17 cellular contexts compared by ENCODE assay signal in the genomic region with DNA sequence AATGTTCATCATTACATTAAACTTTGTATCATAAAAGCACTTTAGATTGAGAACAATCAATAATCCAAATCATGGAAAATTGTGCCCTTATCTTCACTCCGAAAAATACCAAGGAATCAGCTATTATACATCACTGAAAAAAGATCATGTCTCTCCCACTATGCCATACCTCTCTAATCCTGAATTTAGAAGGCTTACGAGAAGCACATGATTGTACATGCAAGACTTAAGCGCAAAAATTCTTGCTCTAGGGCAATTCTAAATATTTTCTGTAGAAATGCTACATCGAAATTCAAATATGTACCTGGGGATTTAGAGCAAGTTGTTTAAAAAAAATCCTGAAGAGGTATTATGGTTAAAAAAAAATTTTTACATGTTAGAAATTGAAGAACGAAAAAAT. TPM values are rescaled to one million over a fixed set of nuclear protein-coding genes. Genes with fewer than 3 reads are reported as not detected.
DNase-seq lines count a peak whose midpoint lies in the region; ATAC-seq and TF ChIP-seq lines count a peak whose summit lies in the region.
"Had no signal": no experiment of that assay in that cellular context is flagged by ENCODE, and none has a peak within 500 bp of the region (broad histone marks: within the 10 kb centered on the region; RNA-seq: fewer than 3 reads in every experiment).

No MANE protein-coding gene starts in this region.

- no peak for TF ChIP-seq POLR2A in spleen (IDR thresholded peaks at IDR 0.05)

- no peak overlapping the region for H2AFZ ChIP-seq in OCI-LY1 (ENCODE audit: low read length)

- TF ChIP-seq CTCF in OCI-LY1 (IDR thresholded peaks at IDR 0.05; ENCODE audit: low read length), result no peak
- no peak for TF ChIP-seq CTCF in spleen (IDR thresholded peaks at IDR 0.05 in 8 of 11, conservative IDR thresholded peaks at IDR 0.05 in 3 of 11)
- TF ChIP-seq CTCF in WTC11 (IDR thresholded peaks at IDR 0.05), result no peak

- H3K36me3 Mint-ChIP-seq in activated CD8-positive, alpha-beta memory T cell treated with anti-CD3 and anti-CD28 coated beads, Interleukin-2, amount 10 ng/mL, durations not matched to agents 7 days and 5 days, result peaks cover 62% of the 10 kb centered on the region
- no peaks in the 10 kb centered on the region for H3K36me3 Mint-ChIP-seq in WTC11

- ATAC-seq in activated CD8-positive, alpha-beta memory T cell treated with anti-CD3 and anti-CD28 coated beads, Interleukin-2, amount 10 ng/mL, durations not matched to agents 7 days and 5 days, result no peak
- ATAC-seq in WTC11, result no peak
- ATAC-seq: A549 had no signal

- DNase-seq in activated CD8-positive, alpha-beta memory T cell treated with anti-CD3 and anti-CD28 coated beads, Interleukin-2, amount 10 ng/mL, durations not matched to agents 7 days and 5 days, result no peak
- DNase-seq in activated CD8-positive, alpha-beta memory T cell treated with anti-CD3 and anti-CD28 coated beads for 24 hours, result no peak
- DNase-seq in spleen, result no peak
- DNase-seq in amygdala (lab: John Stamatoyannopoulos, UW), result no peak
- DNase-seq in WTC11 (ENCODE audit: low spot score), result no peak
- no peak for DNase-seq in HuH-7 (ENCODE audit: low spot score)
- DNase-seq: activated CD4-positive, alpha-beta T cell treated with anti-CD3 and anti-CD28 coated beads for 48 hours; foreskin melanocyte; IMR-90; NCI-H2081; SW 1271 had no signal

- no peaks in the 10 kb centered on the region for H3F3A ChIP-seq in OCI-LY1 (ENCODE audit: insufficient read depth, low read length)

- H3K9me2 ChIP-seq in OCI-LY1 (ENCODE audit: low read depth, low read length), result no peaks in the 10 kb centered on the region

- no peaks in the 10 kb centered on the region for H3K27me3 ChIP-seq in OCI-LY1 (ENCODE audit: insufficient read depth, low read length)
- no peaks in the 10 kb centered on the region for H3K27me3 ChIP-seq in duodenal mucosa (ENCODE audit: control insufficient read depth in 1 of 2, insufficient read depth in 2 of 2, low read length in 2 of 2)
- H3K27me3 ChIP-seq in spleen (replicated peaks in 1 of 7), result no peaks in the 10 kb centered on the region
- H3K27me3 ChIP-seq: vagina had no signal

- peak overlapping the region; percentile 92 for H3K27ac ChIP-seq in OCI-LY1 (ENCODE audit: low read depth, low read length, poor library complexity, severe bottlenecking)
- H3K27ac ChIP-seq in duodenal mucosa (ENCODE audit: low read depth, low read length), result peak overlapping the region; percentile 35
- peak overlapping the region; percentile 81 to 96 (median 94) for H3K27ac ChIP-seq in spleen
- H3K27ac ChIP-seq: A549 had no signal

- no peaks in the 10 kb centered on the region for H4K20me1 ChIP-seq in OCI-LY1 (ENCODE audit: insufficient read depth, low read length)

- H3K4me2 ChIP-seq in OCI-LY1 (ENCODE audit: low read length), result peak overlapping the region; percentile 95
- H3K4me2 ChIP-seq: A549 had no signal

- POLR2A ChIA-PET in WTC11 (lab: Charles Lee), result no interaction called here

- H3K79me2 ChIP-seq in OCI-LY1 (ENCODE audit: insufficient read depth, low read length), result peaks cover 62% of the 10 kb centered on the region

- H3K4me3 Mint-ChIP-seq in activated CD8-positive, alpha-beta memory T cell treated with anti-CD3 and anti-CD28 coated beads, Interleukin-2, amount 10 ng/mL, durations not matched to agents 7 days and 5 days, result peak overlapping the region; percentile 100
- H3K4me3 Mint-ChIP-seq in WTC11, result no peak overlapping the region
- H3K4me3 Mint-ChIP-seq: nephron had no signal

- H3K27me3 Mint-ChIP-seq in activated CD8-positive, alpha-beta memory T cell treated with anti-CD3 and anti-CD28 coated beads, Interleukin-2, amount 10 ng/mL, durations not matched to agents 7 days and 5 days, result no peaks in the 10 kb centered on the region
- no peaks in the 10 kb centered on the region for H3K27me3 Mint-ChIP-seq in WTC11 (ENCODE audit: low read depth)

- peaks cover 61% of the 10 kb centered on the region for H3K4me1 ChIP-seq in OCI-LY1 (ENCODE audit: insufficient read depth, low read length, severe bottlenecking)
- peaks cover 29 to 43% of the 10 kb centered on the region in 2 donors for H3K4me1 ChIP-seq in duodenal mucosa (ENCODE audit: control insufficient read depth in 1 of 2, insufficient read depth in 2 of 2, low read length in 2 of 2)
- H3K4me1 ChIP-seq in spleen, result peaks cover 2 to 71% (median 40%) of the 10 kb centered on the region in 6 donors
- H3K4me1 ChIP-seq: A549, vagina had no signal

- H3K9me3 Mint-ChIP-seq in activated CD8-positive, alpha-beta memory T cell treated with anti-CD3 and anti-CD28 coated beads, Interleukin-2, amount 10 ng/mL, durations not matched to agents 7 days and 5 days (ENCODE audit: low read depth), result no peaks in the 10 kb centered on the region
- no peaks in the 10 kb centered on the region for H3K9me3 Mint-ChIP-seq in WTC11
- H3K9me3 Mint-ChIP-seq: nephron had no signal

- peaks cover 44% of the 10 kb centered on the region for H3K36me3 ChIP-seq in OCI-LY1 (ENCODE audit: insufficient read depth, low read length)
- H3K36me3 ChIP-seq in duodenal mucosa (ENCODE audit: control insufficient read depth in 1 of 2, insufficient read depth in 2 of 2, low read length in 2 of 2), result no peaks in the 10 kb centered on the region
- H3K36me3 ChIP-seq in spleen, result no peaks in the 10 kb centered on the region
- H3K36me3 ChIP-seq: vagina had no signal

- 24 to 41% (median 40%) methylated on average over 5 of the region's 5 CpGs for WGBS in spleen, 5 donors

- H3K4me3 ChIP-seq in OCI-LY1 (ENCODE audit: low read depth, low read length, poor library complexity, severe bottlenecking) (peak overlapping the region; percentile 69), duodenal mucosa (ENCODE audit: low read depth in 1 of 2, low read length in 2 of 2) (peak overlapping the region; percentile 71 to 74), spleen (peak overlapping the region; percentile 42 to 74 (median 53))
- H3K4me3 ChIP-seq: A549, smooth muscle cell had no signal

- H3K27ac Mint-ChIP-seq in activated CD8-positive, alpha-beta memory T cell treated with anti-CD3 and anti-CD28 coated beads, Interleukin-2, amount 10 ng/mL, durations not matched to agents 7 days and 5 days, result peak overlapping the region; percentile 98
- no peak overlapping the region for H3K27ac Mint-ChIP-seq in WTC11
- H3K27ac Mint-ChIP-seq: nephron had no signal

- H3K9me3 ChIP-seq in OCI-LY1 (ENCODE audit: low read length) (no peaks in the 10 kb centered on the region), duodenal mucosa (ENCODE audit: control insufficient read depth in 1 of 2, low read length in 2 of 2) (no peaks in the 10 kb centered on the region), spleen (no peaks in the 10 kb centered on the region)
- H3K9me3 ChIP-seq: A549, vagina had no signal

- CTCF ChIA-PET in activated CD8-positive, alpha-beta memory T cell treated with anti-CD3 and anti-CD28 coated beads, Interleukin-2, amount 10 ng/mL, durations not matched to agents 7 days and 5 days (lab: Charles Lee), result interaction anchor here (0.9 to 2.1 kb wide), 5 partner anchors 27 to 115 kb away, joined by 3 to 6 read pairs (median 5); no protein-coding TSS in a partner anchor
- CTCF ChIA-PET in WTC11 (lab: Charles Lee), result no interaction called here

- peaks cover 35% of the 10 kb centered on the region for H3K4me1 Mint-ChIP-seq in activated CD8-positive, alpha-beta memory T cell treated with anti-CD3 and anti-CD28 coated beads, Interleukin-2, amount 10 ng/mL, durations not matched to agents 7 days and 5 days
- no peaks in the 10 kb centered on the region for H3K4me1 Mint-ChIP-seq in WTC11

- peak overlapping the region; percentile 81 for H3K9ac ChIP-seq in OCI-LY1 (ENCODE audit: low read length)
- peak overlapping the region; percentile 65 to 75 for H3K9ac ChIP-seq in duodenal mucosa (ENCODE audit: low read depth in 1 of 2, low read length in 2 of 2)

- intact Hi-C loops in spleen (cut with DNase I; ENCODE audit: low total_unique reads), result no loop called here

TF ChIP-seq in WTC11, 78 proteins besides CTCF, POLR2A, EP300 and RAD21 (continues in another document):
- TF ChIP-seq ZNF671 (CRISPR knock-in tag; IDR thresholded peaks at IDR 0.05), result no peak
- no peak for TF ChIP-seq ZNF219 (CRISPR knock-in tag; IDR thresholded peaks at IDR 0.05; ENCODE audit: borderline replicate concordance)
- no peak for TF ChIP-seq OVOL2 (CRISPR knock-in tag; IDR thresholded peaks at IDR 0.05; ENCODE audit: borderline replicate concordance)
- TF ChIP-seq, protein P1, sequence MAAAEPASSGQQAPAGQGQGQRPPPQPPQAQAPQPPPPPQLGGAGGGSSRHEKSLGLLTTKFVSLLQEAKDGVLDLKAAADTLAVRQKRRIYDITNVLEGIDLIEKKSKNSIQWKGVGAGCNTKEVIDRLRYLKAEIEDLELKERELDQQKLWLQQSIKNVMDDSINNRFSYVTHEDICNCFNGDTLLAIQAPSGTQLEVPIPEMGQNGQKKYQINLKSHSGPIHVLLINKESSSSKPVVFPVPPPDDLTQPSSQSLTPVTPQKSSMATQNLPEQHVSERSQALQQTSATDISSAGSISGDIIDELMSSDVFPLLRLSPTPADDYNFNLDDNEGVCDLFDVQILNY (CRISPR knock-in tag; IDR thresholded peaks at IDR 0.05), result no peak

RNA-seq across cellular contexts. Expression of gene CYTIP, which starts 1.3 kb away (rescaled TPM):
- 100 to 1,000 TPM; 231 to 343 TPM for total RNA-seq in activated CD8-positive, alpha-beta memory T cell treated with anti-CD3 and anti-CD28 coated beads, Interleukin-2, amount 10 ng/mL, durations not matched to agents 7 days and 5 days
- total RNA-seq in spleen, result 100 to 1,000 TPM in 6 of 7 donors, 10 to 100 TPM in 1; 85.6 to 135 (median 106) TPM
- 10 to 100 TPM; 27.3 to 63.2 (median 29.3) TPM for polyA plus RNA-seq in spleen
- 0.66 to 1.2 TPM (median 0.89 TPM) in 3 replicates for total RNA-seq in WTC11 (2021)
- total RNA-seq: IMR-90, smooth muscle cell had no signal
- polyA plus RNA-seq: IMR-90, smooth muscle cell had no signal

Comparison
In these comparisons a context has a peak if more than half of its experiments do, and no peak if none do; other contexts are left out.
1. H3K27ac ChIP-seq: peak in every context shown above with its lines; median percentile 94 in spleen; 92 in OCI-LY1; 35 in duodenal mucosa.
2. RNA of gene CYTIP, which starts 1.3 kb away (total RNA-seq): 231 to 343 TPM in activated CD8-positive, alpha-beta memory T cell treated with anti-CD3 and anti-CD28 coated beads, Interleukin-2, amount 10 ng/mL, durations not matched to agents 7 days and 5 days and 85.6 to 135 TPM in spleen; 0.66 to 1.2 TPM in WTC11; every median in the first group is over 10 times any median in the second.
3. Peak in every context shown above with its lines, with median percentiles within 50 percentile points of each other: H3K4me3 ChIP-seq.